ENCODE assay signal across 12 cellular contexts in genomic region chr19:47777245-47778088, GRCh38. TPM values are rescaled to one million over a fixed set of nuclear protein-coding genes. Genes with fewer than 3 reads are reported as not detected.
DNase-seq lines count a peak whose midpoint lies in the region; TF ChIP-seq lines count a peak whose summit lies in the region.
"Not testable (repeated sequence)": the region's sequence is repeated elsewhere in the genome, so short reads cannot be mapped to it uniquely, and the experiment has no call there.
"Had no signal": no experiment of that assay in that cellular context is flagged by ENCODE, and none has a peak within 500 bp of the region (broad histone marks: within the 10 kb centered on the region; RNA-seq: fewer than 3 reads in every experiment).

No MANE protein-coding gene starts in this region.

- not testable (repeated sequence) for H4K20me1 ChIP-seq in DOHH2 (ENCODE audit: control insufficient read depth, insufficient read depth, low read depth, low read length)

- H3K18ac ChIP-seq in mesenchymal stem cell (ENCODE audit: low read depth in 1 of 2, low read length in 2 of 2) = peak overlapping the region in 1 of 2 experiments; percentile 87

- POLR2A ChIA-PET in activated CD4-positive, alpha-beta T cell treated with anti-CD3 and anti-CD28 coated beads, Interleukin-2, amount 10 ng/mL, durations not matched to agents 7 days and 5 days (lab: Charles Lee) = not testable (repeated sequence)

- intact Hi-C loops in breast epithelium (cut with DNase I; ENCODE audit: low total_unique reads) = not testable (repeated sequence)

- not testable (repeated sequence) for H3K27me3 ChIP-seq in DOHH2 (ENCODE audit: control insufficient read depth, low read length); breast epithelium; mesenchymal stem cell (ENCODE audit: control insufficient read depth in 1 of 2, insufficient read depth in 1 of 2, low read length in 2 of 2); rectal smooth muscle tissue (ENCODE audit: control insufficient read depth, insufficient read depth, low read length)

- peak overlapping the region; percentile 100 for H2BK120ac ChIP-seq in mesenchymal stem cell (ENCODE audit: low read depth, low read length)

- H3K4me1 Mint-ChIP-seq in activated CD4-positive, alpha-beta T cell treated with anti-CD3 and anti-CD28 coated beads, Interleukin-2, amount 10 ng/mL, durations not matched to agents 7 days and 5 days = peaks cover 36% of the 10 kb centered on the region

- H3K79me1 ChIP-seq in mesenchymal stem cell (replicated peaks; ENCODE audit: low read length, poor library complexity, severe bottlenecking) = peaks cover 21% of the 10 kb centered on the region

- H3K36me3 ChIP-seq in DOHH2 (ENCODE audit: control insufficient read depth, low read length); breast epithelium; urinary bladder (ENCODE audit: insufficient read depth): not testable (repeated sequence)
- H3K36me3 ChIP-seq in mesenchymal stem cell (ENCODE audit: control insufficient read depth in 1 of 2, insufficient read depth in 2 of 2, low read depth in 1 of 2, low read length in 2 of 2) = peaks cover 17 to 18% of the 10 kb centered on the region in 2 experiments
- H3K36me3 ChIP-seq in rectal smooth muscle tissue (ENCODE audit: control insufficient read depth, insufficient read depth, low read length) = peaks cover 12% of the 10 kb centered on the region

- H3F3A ChIP-seq in DOHH2 (ENCODE audit: control insufficient read depth, insufficient read depth) = not testable (repeated sequence)

- CTCF ChIA-PET in activated CD4-positive, alpha-beta T cell treated with anti-CD3 and anti-CD28 coated beads, Interleukin-2, amount 10 ng/mL, durations not matched to agents 7 days and 5 days (lab: Charles Lee) = interaction anchor here (0.7 to 1.4 kb wide), 4 partner anchors 10 to 1062 kb away, joined by 3 to 4 read pairs (median 4); no protein-coding TSS in a partner anchor

- H2AFZ ChIP-seq in mesenchymal stem cell (ENCODE audit: low read depth, low read length) = not testable (repeated sequence)

- H3K14ac ChIP-seq in mesenchymal stem cell (ENCODE audit: low read length in 2 of 2) = not testable (repeated sequence)

- TF ChIP-seq POLR2A in breast epithelium (IDR thresholded peaks at IDR 0.05) = not testable (repeated sequence)

- 79% methylated on average over 19 of the region's 24 CpGs for WGBS in mesenchymal stem cell
- 71% methylated on average over 24 of the region's 24 CpGs for WGBS in urinary bladder

- H3K27me3 Mint-ChIP-seq in activated CD4-positive, alpha-beta T cell treated with anti-CD3 and anti-CD28 coated beads, Interleukin-2, amount 10 ng/mL, durations not matched to agents 7 days and 5 days = not testable (repeated sequence)

- DNase-seq in NCI-H2029 (lab: John Stamatoyannopoulos, UW) = peak; percentile 55
- not testable (repeated sequence) for DNase-seq in activated CD4-positive, alpha-beta T cell treated with anti-CD3 and anti-CD28 coated beads, Interleukin-2, amount 10 ng/mL, durations not matched to agents 7 days and 5 days; breast epithelium (ENCODE audit: low spot score in 2 of 2); foreskin fibroblast; mesenchymal stem cell

- H3K36me3 Mint-ChIP-seq in activated CD4-positive, alpha-beta T cell treated with anti-CD3 and anti-CD28 coated beads, Interleukin-2, amount 10 ng/mL, durations not matched to agents 7 days and 5 days (ENCODE audit: low read depth) = peaks cover 16% of the 10 kb centered on the region

- H2AK5ac ChIP-seq in mesenchymal stem cell (ENCODE audit: low read length, severe bottlenecking) = peak overlapping the region; percentile 30

- peak overlapping the region; percentile 74 for H3K4me2 ChIP-seq in DOHH2 (ENCODE audit: low read length)
- H3K4me2 ChIP-seq in mesenchymal stem cell (ENCODE audit: low read length, poor library complexity, severe bottlenecking) = peak overlapping the region; percentile 81

- TF ChIP-seq CTCF in DOHH2 (IDR thresholded peaks at IDR 0.05; ENCODE audit: low read depth, low read length, poor library complexity, severe bottlenecking); breast epithelium (IDR thresholded peaks at IDR 0.05); foreskin fibroblast (IDR thresholded peaks at IDR 0.05; ENCODE audit: low read depth, low read length): not testable (repeated sequence)

- not testable (repeated sequence) for H4K91ac ChIP-seq in mesenchymal stem cell (ENCODE audit: low read length)

- not testable (repeated sequence) for H3K79me2 ChIP-seq in DOHH2 (ENCODE audit: control insufficient read depth, low read length)

- H3K23ac ChIP-seq in mesenchymal stem cell (ENCODE audit: low read length in 2 of 2) = not testable (repeated sequence)

- not testable (repeated sequence) for H3K9me2 ChIP-seq in DOHH2 (replicated peaks; ENCODE audit: control insufficient read depth, low read length)

- H3K9me3 ChIP-seq in DOHH2 (ENCODE audit: control insufficient read depth, insufficient read depth, low read length); breast epithelium; mesenchymal stem cell (ENCODE audit: control insufficient read depth, low read length): not testable (repeated sequence)

- not testable (repeated sequence) for H3K9me3 Mint-ChIP-seq in activated CD4-positive, alpha-beta T cell treated with anti-CD3 and anti-CD28 coated beads, Interleukin-2, amount 10 ng/mL, durations not matched to agents 7 days and 5 days

- H3K27ac ChIP-seq in DOHH2 (ENCODE audit: low read depth, low read length); mesenchymal stem cell (ENCODE audit: low read length, poor library complexity, severe bottlenecking): not testable (repeated sequence)
- H3K27ac ChIP-seq in breast epithelium = peak overlapping the region; percentile 98 to 99
- H3K27ac ChIP-seq in rectal smooth muscle tissue (ENCODE audit: low read depth, low read length) = peak overlapping the region; percentile 99
- peak overlapping the region; percentile 100 for H3K27ac ChIP-seq in urinary bladder (ENCODE audit: low read depth)

- H3K4ac ChIP-seq in mesenchymal stem cell (ENCODE audit: low read depth in 1 of 2, low read length in 2 of 2) = peak overlapping the region in 1 of 2 experiments; percentile 57

- not testable (repeated sequence) for H2BK5ac ChIP-seq in mesenchymal stem cell (ENCODE audit: low read depth, low read length, poor library complexity, severe bottlenecking)

- peaks cover 14% of the 10 kb centered on the region; the same call in 1 of the 2 replicates for H3K4me1 ChIP-seq in DOHH2 (ENCODE audit: control insufficient read depth, low read length)
- H3K4me1 ChIP-seq in breast epithelium; urinary bladder (ENCODE audit: insufficient read depth): not testable (repeated sequence)
- H3K4me1 ChIP-seq in mesenchymal stem cell (ENCODE audit: control insufficient read depth, insufficient read depth, low read depth, low read length) = peaks cover 24% of the 10 kb centered on the region
- peaks cover 13% of the 10 kb centered on the region for H3K4me1 ChIP-seq in rectal smooth muscle tissue (ENCODE audit: control insufficient read depth, insufficient read depth, low read length)

- peak overlapping the region; percentile 97 for H3K9ac ChIP-seq in mesenchymal stem cell (ENCODE audit: low read length)
- not testable (repeated sequence) for H3K9ac ChIP-seq in rectal smooth muscle tissue (ENCODE audit: low read length)

- peak overlapping the region; percentile 97 for H3K27ac Mint-ChIP-seq in activated CD4-positive, alpha-beta T cell treated with anti-CD3 and anti-CD28 coated beads, Interleukin-2, amount 10 ng/mL, durations not matched to agents 7 days and 5 days

- H3K4me3 Mint-ChIP-seq in activated CD4-positive, alpha-beta T cell treated with anti-CD3 and anti-CD28 coated beads, Interleukin-2, amount 10 ng/mL, durations not matched to agents 7 days and 5 days = peak overlapping the region; percentile 97

- H4K8ac ChIP-seq in mesenchymal stem cell (ENCODE audit: low read length) = peak overlapping the region; percentile 99

- H2BK12ac ChIP-seq in mesenchymal stem cell (ENCODE audit: low read length in 2 of 2) = peak overlapping the region in 1 of 2 experiments; percentile 11

- H2BK15ac ChIP-seq in mesenchymal stem cell (ENCODE audit: low read depth, poor library complexity, severe bottlenecking) = not testable (repeated sequence)

- H3K4me3 ChIP-seq in DOHH2 (ENCODE audit: low read length) = peak overlapping the region; percentile 72
- peak overlapping the region; percentile 77 to 96 (median 83) for H3K4me3 ChIP-seq in breast epithelium
- peak overlapping the region; percentile 82 to 89 for H3K4me3 ChIP-seq in foreskin fibroblast (ENCODE audit: low read depth in 1 of 2, low read length in 2 of 2)
- peak overlapping the region; percentile 85 to 96 for H3K4me3 ChIP-seq in mesenchymal stem cell (ENCODE audit: insufficient read depth in 1 of 2, low read depth in 1 of 2, low read length in 2 of 2)
- H3K4me3 ChIP-seq in rectal smooth muscle tissue (ENCODE audit: low read length) = peak overlapping the region; percentile 69
- peak overlapping the region; percentile 91 for H3K4me3 ChIP-seq in urinary bladder (ENCODE audit: low read depth, low read length)

RNA-seq across cellular contexts. Expression of gene SELENOW, which starts 1.0 kb away (rescaled TPM):
- 100 to 1,000 TPM; 118 to 125 TPM for total RNA-seq in activated CD4-positive, alpha-beta T cell treated with anti-CD3 and anti-CD28 coated beads, Interleukin-2, amount 10 ng/mL, durations not matched to agents 7 days and 5 days
- 100 to 1,000 TPM; 297 to 525 (median 450) TPM for total RNA-seq in breast epithelium
- polyA plus RNA-seq in mesenchymal stem cell (2013, experiment 1 of 2) = 370 TPM
- 374 TPM for polyA plus RNA-seq in mesenchymal stem cell (2013, experiment 2 of 2)
- 186 TPM for total RNA-seq in urinary bladder
- polyA plus RNA-seq in urinary bladder = 566 TPM

RNA-seq across cellular contexts. Expression of gene TPRX1, which starts 26.9 kb away (rescaled TPM):
- total RNA-seq in activated CD4-positive, alpha-beta T cell treated with anti-CD3 and anti-CD28 coated beads, Interleukin-2, amount 10 ng/mL, durations not matched to agents 7 days and 5 days = not detected
- total RNA-seq in breast epithelium = not detected
- polyA plus RNA-seq in mesenchymal stem cell (2013, experiment 1 of 2) = not detected
- polyA plus RNA-seq in mesenchymal stem cell (2013, experiment 2 of 2) = not detected
- not detected for total RNA-seq in urinary bladder
- polyA plus RNA-seq in urinary bladder = not detected
- total RNA-seq: adrenal gland, Daoy, NCI-H460, occipital lobe had no signal
- polyA plus RNA-seq: adrenal gland had no signal

RNA-seq across cellular contexts. Expression of gene NOP53, which starts 32.1 kb away (rescaled TPM):
- total RNA-seq in activated CD4-positive, alpha-beta T cell treated with anti-CD3 and anti-CD28 coated beads, Interleukin-2, amount 10 ng/mL, durations not matched to agents 7 days and 5 days = 100 to 1,000 TPM; 368 to 402 TPM
- 100 to 1,000 TPM; 391 to 498 (median 457) TPM for total RNA-seq in breast epithelium
- polyA plus RNA-seq in mesenchymal stem cell (2013, experiment 1 of 2) = 245 TPM
- 251 TPM for polyA plus RNA-seq in mesenchymal stem cell (2013, experiment 2 of 2)
- 51.2 TPM for total RNA-seq in urinary bladder
- 690 TPM for polyA plus RNA-seq in urinary bladder

RNA-seq across cellular contexts. Expression of gene CRX, which starts 44.3 kb away (rescaled TPM):
- total RNA-seq in activated CD4-positive, alpha-beta T cell treated with anti-CD3 and anti-CD28 coated beads, Interleukin-2, amount 10 ng/mL, durations not matched to agents 7 days and 5 days = not detected
- total RNA-seq in breast epithelium = not detected
- polyA plus RNA-seq in mesenchymal stem cell (2013, experiment 1 of 2) = not detected
- not detected for polyA plus RNA-seq in mesenchymal stem cell (2013, experiment 2 of 2)
- total RNA-seq in urinary bladder = not detected
- not detected for polyA plus RNA-seq in urinary bladder
- total RNA-seq: adrenal gland, Daoy, NCI-H460, occipital lobe had no signal
